In the genomic region with DNA sequence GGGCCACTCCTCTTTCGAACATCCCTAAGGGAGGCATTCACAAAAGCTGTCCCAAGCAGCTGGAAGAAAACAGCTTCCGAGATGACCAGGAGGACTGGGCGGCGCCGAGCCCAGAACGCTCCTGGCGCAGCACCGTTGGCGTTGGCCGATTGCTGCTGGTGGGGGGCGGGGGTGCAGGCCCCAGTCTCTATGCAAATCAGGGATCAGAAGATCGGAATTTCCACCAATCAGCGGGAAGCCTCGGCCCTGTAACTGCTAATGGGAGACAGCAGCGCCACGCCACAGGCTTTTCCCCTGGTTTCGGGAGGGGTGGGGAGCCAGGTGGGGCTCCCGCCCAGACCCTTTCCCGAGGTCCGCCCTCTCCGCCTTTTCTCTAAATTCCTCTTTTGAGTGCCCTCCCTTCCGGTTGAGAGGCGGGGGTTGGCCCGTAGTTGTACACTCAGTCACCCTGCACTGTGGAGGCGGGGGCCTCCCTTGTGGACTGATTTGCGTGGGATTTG, we compare ENCODE assay signal across 1 cellular context.
TF ChIP-seq lines count a peak whose summit lies in the region.

No MANE protein-coding gene starts in this region.

TF ChIP-seq in H1, 55 proteins besides CTCF, POLR2A, EP300 and RAD21:
- TF ChIP-seq, protein P1, sequence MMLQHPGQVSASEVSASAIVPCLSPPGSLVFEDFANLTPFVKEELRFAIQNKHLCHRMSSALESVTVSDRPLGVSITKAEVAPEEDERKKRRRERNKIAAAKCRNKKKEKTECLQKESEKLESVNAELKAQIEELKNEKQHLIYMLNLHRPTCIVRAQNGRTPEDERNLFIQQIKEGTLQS (IDR thresholded peaks at IDR 0.05; ENCODE audit: insufficient read depth, low read depth, low read length): no peak
- no peak for TF ChIP-seq PHF8 (conservative IDR thresholded peaks at IDR 0.05; ENCODE audit: low read depth, low read length)
- TF ChIP-seq MAX (IDR thresholded peaks at IDR 0.05): peak; percentile 46; the same call in 1 of the 2 replicates
- TF ChIP-seq TEAD4 (IDR thresholded peaks at IDR 0.05; ENCODE audit: low read depth, low read length): peak; percentile 44; the same call in 1 of the 2 replicates
- no peak for TF ChIP-seq SP2 (IDR thresholded peaks at IDR 0.05; ENCODE audit: low read length)
- TF ChIP-seq ASH2L (IDR thresholded peaks at IDR 0.05; ENCODE audit: low read length): peak; percentile 68
- TF ChIP-seq CHD1 (IDR thresholded peaks at IDR 0.05; ENCODE audit: low read depth, low read length): no peak
- no peak for TF ChIP-seq CBX8 (IDR thresholded peaks at IDR 0.05; ENCODE audit: borderline replicate concordance, low read depth, low read length)
- TF ChIP-seq TBP (IDR thresholded peaks at IDR 0.05; ENCODE audit: low read depth, low read length): peak; percentile 62
- TF ChIP-seq NRF1 (IDR thresholded peaks at IDR 0.05; ENCODE audit: low read depth, low read length): no peak
- peak; percentile 69; the same call in 1 of the 2 replicates for TF ChIP-seq YY1 (IDR thresholded peaks at IDR 0.05; ENCODE audit: low read depth, low read length)
- TF ChIP-seq E2F6 (IDR thresholded peaks at IDR 0.05): no peak
- TF ChIP-seq FOSL1 (IDR thresholded peaks at IDR 0.05; ENCODE audit: insufficient read depth, low read depth, low read length): no peak
- TF ChIP-seq CBX5 (IDR thresholded peaks at IDR 0.05; ENCODE audit: low read depth, low read length): no peak
- TF ChIP-seq SIN3A (conservative IDR thresholded peaks at IDR 0.05 in 1 of 2, IDR thresholded peaks at IDR 0.05 in 1 of 2; ENCODE audit: low read depth in 1 of 2, low read length in 2 of 2): peak; percentile 46 to 80; a peak in 1 of 4 replicates
- peak; percentile 74 for TF ChIP-seq NANOG (IDR thresholded peaks at IDR 0.05; ENCODE audit: insufficient read depth, low read depth, low read length, poor library complexity, severe bottlenecking)
- TF ChIP-seq POU5F1 (IDR thresholded peaks at IDR 0.05; ENCODE audit: low read depth, low read length): no peak
- no peak for TF ChIP-seq KDM1A (IDR thresholded peaks at IDR 0.05; ENCODE audit: borderline replicate concordance, low read length)
- TF ChIP-seq TAF7 (optimal IDR thresholded peaks at IDR 0.05; ENCODE audit: borderline replicate concordance, low read depth, low read length): peak; percentile 53
- no peak for TF ChIP-seq TCF12 (IDR thresholded peaks at IDR 0.05; ENCODE audit: low read depth, low read length)
- no peak for TF ChIP-seq SUZ12 (IDR thresholded peaks at IDR 0.05; ENCODE audit: low read length)
- TF ChIP-seq JUN (IDR thresholded peaks at IDR 0.05; ENCODE audit: low read depth, low read length): no peak
- TF ChIP-seq HDAC2 (IDR thresholded peaks at IDR 0.05; ENCODE audit: borderline replicate concordance in 1 of 2, low read depth in 2 of 2, low read length in 2 of 2): no peak; a peak in 1 of 4 replicates
- peak; percentile 45 for TF ChIP-seq CTBP2 (IDR thresholded peaks at IDR 0.05; ENCODE audit: borderline replicate concordance, insufficient read depth, insufficient read length, low read length)
- TF ChIP-seq EGR1 (IDR thresholded peaks at IDR 0.05; ENCODE audit: borderline replicate concordance, low read depth, low read length): no peak
- peak; percentile 91 for TF ChIP-seq SP1 (IDR thresholded peaks at IDR 0.05; ENCODE audit: low read depth, low read length)
- TF ChIP-seq GTF2F1 (IDR thresholded peaks at IDR 0.05; ENCODE audit: borderline replicate concordance, low read depth, low read length): no peak; the same call in 1 of the 2 replicates
- TF ChIP-seq TAF1 (IDR thresholded peaks at IDR 0.05; ENCODE audit: low read depth, low read length): peak; percentile 76; the same call in 1 of the 2 replicates
- TF ChIP-seq HDAC6 (IDR thresholded peaks at IDR 0.05; ENCODE audit: low read depth, low read length): no peak
- TF ChIP-seq, protein P2, sequence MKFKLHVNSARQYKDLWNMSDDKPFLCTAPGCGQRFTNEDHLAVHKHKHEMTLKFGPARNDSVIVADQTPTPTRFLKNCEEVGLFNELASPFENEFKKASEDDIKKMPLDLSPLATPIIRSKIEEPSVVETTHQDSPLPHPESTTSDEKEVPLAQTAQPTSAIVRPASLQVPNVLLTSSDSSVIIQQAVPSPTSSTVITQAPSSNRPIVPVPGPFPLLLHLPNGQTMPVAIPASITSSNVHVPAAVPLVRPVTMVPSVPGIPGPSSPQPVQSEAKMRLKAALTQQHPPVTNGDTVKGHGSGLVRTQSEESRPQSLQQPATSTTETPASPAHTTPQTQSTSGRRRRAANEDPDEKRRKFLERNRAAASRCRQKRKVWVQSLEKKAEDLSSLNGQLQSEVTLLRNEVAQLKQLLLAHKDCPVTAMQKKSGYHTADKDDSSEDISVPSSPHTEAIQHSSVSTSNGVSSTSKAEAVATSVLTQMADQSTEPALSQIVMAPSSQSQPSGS (IDR thresholded peaks at IDR 0.05; ENCODE audit: low read length): 0 out of 2 replicates have a peak, but pooled peaks have one; percentile 12
- no peak for TF ChIP-seq SIX5 (IDR thresholded peaks at IDR 0.05; ENCODE audit: low read depth, low read length)
- TF ChIP-seq KDM5A (IDR thresholded peaks at IDR 0.05; ENCODE audit: low read length): no peak
- TF ChIP-seq SRF (IDR thresholded peaks at IDR 0.05; ENCODE audit: low read depth, low read length): no peak
- TF ChIP-seq BCL11A (IDR thresholded peaks at IDR 0.05; ENCODE audit: low read depth in 2 of 2, low read length in 2 of 2): no peak
- 0 out of 2 replicates have a peak, but pooled peaks have one; percentile 9 for TF ChIP-seq CEBPB (IDR thresholded peaks at IDR 0.05; ENCODE audit: low read depth, low read length)
- no peak for TF ChIP-seq RXRA (IDR thresholded peaks at IDR 0.05; ENCODE audit: insufficient read depth, low read depth, low read length)
- TF ChIP-seq SIRT6 (IDR thresholded peaks at IDR 0.05; ENCODE audit: low read length): no peak
- TF ChIP-seq EZH2 (IDR thresholded peaks at IDR 0.05; ENCODE audit: low read depth, low read length, severe bottlenecking): no peak
- no peak for TF ChIP-seq JUND (IDR thresholded peaks at IDR 0.05; ENCODE audit: low read length)
- peak; percentile 20; the same call in 1 of the 2 replicates for TF ChIP-seq USF2 (IDR thresholded peaks at IDR 0.05; ENCODE audit: low read length)
- no peak for TF ChIP-seq RFX5 (IDR thresholded peaks at IDR 0.05; ENCODE audit: borderline replicate concordance, low read depth, low read length)
- peak; percentile 58; the same call in 1 of the 2 replicates for TF ChIP-seq RBBP5 (IDR thresholded peaks at IDR 0.05; ENCODE audit: borderline replicate concordance, low read depth, low read length)
- TF ChIP-seq POLR2AphosphoS5 (IDR thresholded peaks at IDR 0.05; ENCODE audit: low read depth, low read length): peak; percentile 78; the same call in 1 of the 2 replicates
- no peak for TF ChIP-seq SP4 (IDR thresholded peaks at IDR 0.05; ENCODE audit: low read length)
- peak; percentile 53; the same call in 1 of the 2 replicates for TF ChIP-seq BACH1 (IDR thresholded peaks at IDR 0.05; ENCODE audit: low read length)
- 0 out of 2 replicates have a peak, but pooled peaks have one; percentile 20 for TF ChIP-seq CHD2 (IDR thresholded peaks at IDR 0.05; ENCODE audit: low read length)
- no peak for TF ChIP-seq SAP30 (IDR thresholded peaks at IDR 0.05; ENCODE audit: insufficient read depth, insufficient replicate concordance, low read length)
- TF ChIP-seq BRCA1 (IDR thresholded peaks at IDR 0.05; ENCODE audit: low read depth, low read length): no peak
- TF ChIP-seq GABPA (IDR thresholded peaks at IDR 0.05; ENCODE audit: borderline replicate concordance, insufficient read depth, low read length): no peak
- TF ChIP-seq KDM4A (IDR thresholded peaks at IDR 0.05; ENCODE audit: low read depth, low read length, severe bottlenecking): no peak
- peak; percentile 59; the same call in 1 of the 2 replicates for TF ChIP-seq CREB1 (IDR thresholded peaks at IDR 0.05)
- TF ChIP-seq MAFK (IDR thresholded peaks at IDR 0.05; ENCODE audit: low read depth, low read length): no peak
TF ChIP-seq in H1: peak in this region for 19.
